In genomic region chr15:56040081-56041035, GRCh38 we compare ENCODE assay signal across 10 cellular contexts. TPM values are rescaled to one million over a fixed set of nuclear protein-coding genes. Genes with fewer than 3 reads are reported as not detected.
A peak's percentile ranks its signal among the peaks of the same experiment; 100 is the strongest.
DNase-seq lines count a peak whose midpoint lies in the region; ATAC-seq and TF ChIP-seq lines count a peak whose summit lies in the region.
"Had no signal": no experiment of that assay in that cellular context is flagged by ENCODE, and none has a peak within 500 bp of the region (broad histone marks: within the 10 kb centered on the region; RNA-seq: fewer than 3 reads in every experiment).

No MANE protein-coding gene starts in this region.

- H3K9me3 ChIP-seq in mucosa of descending colon = no peaks in the 10 kb centered on the region

- peak; percentile 63 for DNase-seq in activated CD4-positive, alpha-beta T cell treated with anti-CD3 and anti-CD28 coated beads for 36 hours
- DNase-seq in activated CD4-positive, alpha-beta T cell treated with anti-CD3 and anti-CD28 coated beads for 1 hour = no peak
- DNase-seq in NCI-H2196 treated with DMSO at 0.1 percent for 48 hours (lab: John Stamatoyannopoulos, UW; ENCODE audit: unreplicated experiment) = peak; percentile 68
- peak; percentile 92 to 97 for DNase-seq in dermis microvascular lymphatic vessel endothelial cell (ENCODE audit: low read depth in 2 of 2)
- DNase-seq in mucosa of descending colon = peak in 1 of 3 donors; percentile 9
- no peak for DNase-seq in cortex of kidney (lab: John Stamatoyannopoulos, UW)
- DNase-seq: DND-41 had no signal

- peak overlapping the region; percentile 87 for H3K27ac Mint-ChIP-seq in activated CD4-positive, alpha-beta T cell treated with anti-CD3 and anti-CD28 coated beads for 36 hours

- CTCF ChIA-PET in activated CD4-positive, alpha-beta T cell treated with anti-CD3 and anti-CD28 coated beads for 36 hours (lab: Charles Lee) = interaction anchor here (0.7 to 3.1 kb wide), 2 partner anchors 12 to 13 kb away, joined by 4 to 15 read pairs; no protein-coding TSS in a partner anchor

- H3K9me3 Mint-ChIP-seq in activated CD4-positive, alpha-beta T cell treated with anti-CD3 and anti-CD28 coated beads for 36 hours (ENCODE audit: low read depth) = peaks cover 13% of the 10 kb centered on the region

- intact Hi-C loops in activated CD4-positive, alpha-beta T cell treated with anti-CD3 and anti-CD28 coated beads for 36 hours (cut with DNase I, micrococcal nuclease) = loop anchor here (5.0 kb wide), 2 partner anchors 202 to 633 kb away; partner anchors contain the start of genes CCPG1 (in 1 of the 2), PIERCE2 (in 1 of the 2) and RFX7 (in 1 of the 2)
- intact Hi-C loops in mucosa of descending colon (cut with DNase I, micrococcal nuclease) = no loop called here

- H3K4me1 ChIP-seq in mucosa of descending colon (ENCODE audit: low read depth) = no peaks in the 10 kb centered on the region

- no peaks in the 10 kb centered on the region for H3K27me3 Mint-ChIP-seq in activated CD4-positive, alpha-beta T cell treated with anti-CD3 and anti-CD28 coated beads for 36 hours

- peaks cover 61% of the 10 kb centered on the region for H3K4me1 Mint-ChIP-seq in activated CD4-positive, alpha-beta T cell treated with anti-CD3 and anti-CD28 coated beads for 36 hours

- peak; percentile 31 for ATAC-seq in activated CD4-positive, alpha-beta T cell treated with anti-CD3 and anti-CD28 coated beads for 36 hours
- ATAC-seq in mucosa of descending colon (peak; percentile 86), HG02885 (IDR thresholded peaks at IDR 0.05; ENCODE audit: poor library complexity, unreplicated experiment) (no peak), HG03521 (IDR thresholded peaks at IDR 0.05; ENCODE audit: unreplicated experiment) (no peak)

- TF ChIP-seq CTCF in mucosa of descending colon (IDR thresholded peaks at IDR 0.05) = no peak

- no peak overlapping the region for H3K4me3 Mint-ChIP-seq in activated CD4-positive, alpha-beta T cell treated with anti-CD3 and anti-CD28 coated beads for 36 hours

- POLR2A ChIA-PET in activated CD4-positive, alpha-beta T cell treated with anti-CD3 and anti-CD28 coated beads for 36 hours (lab: Charles Lee) = no interaction called here

- peaks cover 10% of the 10 kb centered on the region for H3K36me3 Mint-ChIP-seq in activated CD4-positive, alpha-beta T cell treated with anti-CD3 and anti-CD28 coated beads for 36 hours (ENCODE audit: low read depth)

- H3K36me3 ChIP-seq in mucosa of descending colon (ENCODE audit: low read depth) = no peaks in the 10 kb centered on the region

- no peak overlapping the region for H3K4me3 ChIP-seq in mucosa of descending colon
- H3K4me3 ChIP-seq: skin epidermis had no signal

RNA-seq across cellular contexts. Expression of gene NEDD4, which starts 46.9 kb away (rescaled TPM):
- 10 to 100 TPM; 22.4 to 23.3 TPM for total RNA-seq in activated CD4-positive, alpha-beta T cell treated with anti-CD3 and anti-CD28 coated beads for 36 hours
- 23.2 and 25.7 TPM in 2 replicates for total RNA-seq in dermis microvascular lymphatic vessel endothelial cell
- 10 to 100 TPM in 2 of 3 donors, 1 to 10 TPM in 1; 9.3 to 21.5 (median 10.2) TPM for total RNA-seq in mucosa of descending colon

Comparison
In these comparisons a context has a peak if more than half of its experiments do, and no peak if none do; other contexts are left out.
1. DNase-seq: peak in activated CD4-positive, alpha-beta T cell treated with anti-CD3 and anti-CD28 coated beads for 36 hours (single experiment), NCI-H2196 treated with DMSO at 0.1 percent for 48 hours (single experiment) and dermis microvascular lymphatic vessel endothelial cell (2 of 2); none in activated CD4-positive, alpha-beta T cell treated with anti-CD3 and anti-CD28 coated beads for 1 hour (single experiment) and cortex of kidney (single experiment).
2. ATAC-seq: peak in activated CD4-positive, alpha-beta T cell treated with anti-CD3 and anti-CD28 coated beads for 36 hours (single experiment) and mucosa of descending colon (single experiment); none in HG02885 (single experiment) and HG03521 (single experiment).
3. intact Hi-C loops: an anchor here in activated CD4-positive, alpha-beta T cell treated with anti-CD3 and anti-CD28 coated beads for 36 hours (5.0 kb wide); none called in mucosa of descending colon.